ENCODE assay signal across 8 cellular contexts in genomic region chr1:118868387-118868786, GRCh38.
"Had no signal": no experiment of that assay in that cellular context is flagged by ENCODE, and none has a peak within 500 bp of the region (broad histone marks: within the 10 kb centered on the region; RNA-seq: fewer than 3 reads in every experiment).

No MANE protein-coding gene starts in this region.

- FAIRE-seq: HepG2, HTR-8/SVneo had no signal

- H3K4me3 Mint-ChIP-seq: IgD-negative memory B cell had no signal

- DNase-seq: IMR-90, KBM-7, KG1 had no signal

- H3K4me2 ChIP-seq: KMS-11 had no signal

- H3K27ac ChIP-seq: HL-60, KMS-11 had no signal

- H3K36me3 Mint-ChIP-seq: IgD-negative memory B cell had no signal

- H3K27ac Mint-ChIP-seq: IgD-negative memory B cell had no signal

- H3K9me3 Mint-ChIP-seq: IgD-negative memory B cell had no signal

- ATAC-seq: HepG2 had no signal

- H3K9ac ChIP-seq: KMS-11 had no signal
